In genomic region chr1:39835935-39836594, GRCh38 we compare ENCODE assay signal across 16 cellular contexts.
"Had no signal": no experiment of that assay in that cellular context is flagged by ENCODE, and none has a peak within 500 bp of the region (broad histone marks: within the 10 kb centered on the region; RNA-seq: fewer than 3 reads in every experiment).

No MANE protein-coding gene starts in this region.

- ATAC-seq: activated CD8-positive, alpha-beta memory T cell treated with anti-CD3 and anti-CD28 coated beads, Interleukin-2, amount 10 ng/mL, durations not matched to agents 7 days and 5 days; activated CD8-positive, alpha-beta T cell treated with anti-CD3 and anti-CD28 coated beads, Interleukin-2, amount 10 ng/mL, durations not matched to agents 7 days and 5 days; activated naive CD4-positive, alpha-beta T cell treated with anti-CD3 and anti-CD28 coated beads, Interleukin-2, amount 50 U/mL, for 72 hours; natural killer cell treated with Interleukin-12 subunit alpha and Interleukin-12 subunit beta and Interleukin-15 and Interleukin-18, amount 100 ng/mL, for 72 hours; right cardiac atrium; T-helper 17 cell had no signal

- DNase-seq: activated B cell treated with CpG ODN at 0.5 μM for 24 hours; activated CD4-positive, alpha-beta T cell treated with anti-CD3 and anti-CD28 coated beads, Interleukin-2, amount 50 U/mL, for 1 hour; activated CD8-positive, alpha-beta memory T cell treated with anti-CD3 and anti-CD28 coated beads, Interleukin-2, amount 10 ng/mL, durations not matched to agents 7 days and 5 days; activated CD8-positive, alpha-beta T cell treated with anti-CD3 and anti-CD28 coated beads, Interleukin-2, amount 10 ng/mL, durations not matched to agents 7 days and 5 days; activated T-cell treated with anti-CD3 and anti-CD28 coated beads, Interleukin-2, amount 50 U/mL, for 48 hours; dermis blood vessel endothelial cell; effector CD4-positive, alpha-beta T cell; left ventricle myocardium inferior; mesendoderm; posterior cingulate gyrus; right cardiac atrium; spleen; stimulated activated naive CD4-positive, alpha-beta T cell; T-helper 17 cell had no signal
